In the genomic region with DNA sequence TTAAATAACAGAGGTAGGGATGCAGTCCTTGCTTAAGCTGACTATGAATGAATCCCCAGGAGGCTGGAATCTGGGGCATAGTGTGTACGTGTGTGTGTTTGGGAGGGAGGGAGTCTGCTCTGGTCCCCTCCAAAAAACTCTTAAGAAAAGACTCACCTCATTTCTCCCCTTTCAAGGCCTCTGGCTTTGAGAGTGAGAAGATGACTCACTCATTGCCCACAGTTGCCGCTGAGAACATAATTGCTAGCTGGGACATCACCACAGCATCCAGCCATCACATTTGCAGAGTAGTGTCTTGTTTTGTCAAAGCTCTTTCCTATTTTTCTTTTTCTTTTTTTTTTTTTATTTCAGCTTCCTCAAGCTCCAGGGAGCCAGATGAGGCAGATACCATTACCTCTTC, we compare ENCODE assay signal across 8 cellular contexts.
DNase-seq lines count a peak whose midpoint lies in the region; ATAC-seq and TF ChIP-seq lines count a peak whose summit lies in the region.

No MANE protein-coding gene starts in this region.

- ATAC-seq in activated T-cell treated with anti-CD3 and anti-CD28 coated beads, Interleukin-2, amount 50 U/mL, for 4 hours, result peak; percentile 71 to 74
- peak; percentile 69 for ATAC-seq in foreskin keratinocyte

- H2AFZ ChIP-seq in GM23248 (0 out of 2 replicates have a peak overlapping the region, but pooled peaks have one; percentile 70), MM.1S (ENCODE audit: low read length) (peak overlapping the region; percentile 47)

- no peaks in the 10 kb centered on the region for H3K79me2 ChIP-seq in GM23248 (ENCODE audit: insufficient read depth)
- no peaks in the 10 kb centered on the region for H3K79me2 ChIP-seq in MM.1S (ENCODE audit: low read length)

- H3K4me3 Mint-ChIP-seq in activated T-cell treated with anti-CD3 and anti-CD28 coated beads, Interleukin-2, amount 50 U/mL, for 4 hours, result peak overlapping the region; percentile 65

- H3K36me3 ChIP-seq in GM23248 (ENCODE audit: low read depth) (no peaks in the 10 kb centered on the region), MM.1S (replicated peaks; ENCODE audit: insufficient read depth, low read length) (no peaks in the 10 kb centered on the region)

- H4K20me1 ChIP-seq in GM23248 (ENCODE audit: insufficient read depth), result no peaks in the 10 kb centered on the region
- no peaks in the 10 kb centered on the region for H4K20me1 ChIP-seq in MM.1S (ENCODE audit: insufficient read depth, low read length)

- H3K4me1 Mint-ChIP-seq in activated T-cell treated with anti-CD3 and anti-CD28 coated beads, Interleukin-2, amount 50 U/mL, for 4 hours (ENCODE audit: low read depth), result peaks cover 50% of the 10 kb centered on the region

- in situ Hi-C loops in GM23248 (cut with MboI), result no loop called here

- no peaks in the 10 kb centered on the region for H3K36me3 Mint-ChIP-seq in activated T-cell treated with anti-CD3 and anti-CD28 coated beads, Interleukin-2, amount 50 U/mL, for 4 hours (ENCODE audit: insufficient read depth)

- H3K27me3 Mint-ChIP-seq in activated T-cell treated with anti-CD3 and anti-CD28 coated beads, Interleukin-2, amount 50 U/mL, for 4 hours (ENCODE audit: low read depth), result no peaks in the 10 kb centered on the region

- H3K9me2 ChIP-seq in GM23248 (ENCODE audit: insufficient read depth) (no peaks in the 10 kb centered on the region), MM.1S (replicated peaks; ENCODE audit: insufficient read depth, low read length) (no peaks in the 10 kb centered on the region)

- H3K9me3 ChIP-seq in GM23248 (ENCODE audit: low read depth) (no peaks in the 10 kb centered on the region), MM.1S (replicated peaks; ENCODE audit: insufficient read depth, low read length) (no peaks in the 10 kb centered on the region)

- 0 to 8% methylated on average over 2 of the region's 2 CpGs for WGBS in GM23248 (ENCODE audit: low coverage in 1 of 2, low lambda C conversion rate in 2 of 2, missing lambda C conversion rate in 2 of 2), 2 experiments

- peak overlapping the region; percentile 93 for H3K27ac ChIP-seq in GM23248
- H3K27ac ChIP-seq in MM.1S (ENCODE audit: low read length), result peak overlapping the region; percentile 74
- peak overlapping the region; percentile 65 for H3K27ac ChIP-seq in foreskin keratinocyte

- intact Hi-C loops in head of caudate nucleus (cut with DNase I), result no loop called here

- H3K4me2 ChIP-seq in GM23248 (ENCODE audit: unreplicated experiment), result peak overlapping the region; percentile 58
- H3K4me2 ChIP-seq in MM.1S (ENCODE audit: low read depth, low read length), result peak overlapping the region; percentile 60; the same call in 1 of the 2 replicates

- H3K4me3 ChIP-seq in GM23248 (peak overlapping the region; percentile 37), MM.1S (ENCODE audit: low read length) (no peak overlapping the region; the same call in 1 of the 2 replicates)

- H3F3A ChIP-seq in GM23248 (ENCODE audit: insufficient read depth) (peaks cover 12% of the 10 kb centered on the region; the same call in 1 of the 2 replicates), MM.1S (ENCODE audit: insufficient read depth, low read length) (peaks cover 7% of the 10 kb centered on the region)

- H3K9ac ChIP-seq in GM23248 (peak overlapping the region; percentile 72), MM.1S (ENCODE audit: low read length) (peak overlapping the region; percentile 49; the same call in 1 of the 2 replicates)

- DNase-seq in EH (ENCODE audit: low read depth) (peak; percentile 71), GM23248 (peak; percentile 78), MM.1S (peak; percentile 64), foreskin keratinocyte (peak in 1 of 2 donors; percentile 34), head of caudate nucleus (no peak), hepatic stellate cell (ENCODE audit: low spot score) (no peak)
- peak; percentile 45 for DNase-seq in activated T-cell treated with anti-CD3 and anti-CD28 coated beads, Interleukin-2, amount 50 U/mL, for 4 hours
- peak; percentile 14 for DNase-seq in stimulated activated CD4-positive, alpha-beta T cell treated with anti-CD3 and anti-CD28 coated beads, Interleukin-4, amount 100 ng/mL, for 1 hour

- peaks cover 17% of the 10 kb centered on the region for H3K4me1 ChIP-seq in GM23248 (ENCODE audit: insufficient read depth)
- peaks cover 17% of the 10 kb centered on the region for H3K4me1 ChIP-seq in MM.1S (ENCODE audit: low read length)
- H3K4me1 ChIP-seq in foreskin keratinocyte, result peaks cover 7% of the 10 kb centered on the region

- H3K27me3 ChIP-seq in GM23248 (replicated peaks; ENCODE audit: insufficient read depth), result no peaks in the 10 kb centered on the region
- H3K27me3 ChIP-seq in MM.1S (replicated peaks; ENCODE audit: insufficient read depth, low read length), result no peaks in the 10 kb centered on the region
- no peaks in the 10 kb centered on the region for H3K27me3 ChIP-seq in foreskin keratinocyte

- no peak for TF ChIP-seq CTCF in MM.1S (IDR thresholded peaks at IDR 0.05; ENCODE audit: low read length)
- no peak for TF ChIP-seq CTCF in foreskin keratinocyte (conservative IDR thresholded peaks at IDR 0.05)

- no peaks in the 10 kb centered on the region for H3K9me3 Mint-ChIP-seq in activated T-cell treated with anti-CD3 and anti-CD28 coated beads, Interleukin-2, amount 50 U/mL, for 4 hours

Comparison
In these comparisons a context has a peak if more than half of its experiments do, and no peak if none do; other contexts are left out.
1. DNase-seq: peak in EH (single experiment), GM23248 (single experiment), MM.1S (single experiment), activated T-cell treated with anti-CD3 and anti-CD28 coated beads, Interleukin-2, amount 50 U/mL, for 4 hours (single experiment) and stimulated activated CD4-positive, alpha-beta T cell treated with anti-CD3 and anti-CD28 coated beads, Interleukin-4, amount 100 ng/mL, for 1 hour (single experiment); none in head of caudate nucleus (0 of 42) and hepatic stellate cell (single experiment).
2. Peak in every context shown above with its lines, with median percentiles within 50 percentile points of each other: H3K27ac ChIP-seq.